ENCODE assay signal across 8 cellular contexts in genomic region chr14:53295985-53296582, GRCh38.
A peak's percentile ranks its signal among the peaks of the same experiment; 100 is the strongest.
DNase-seq lines count a peak whose midpoint lies in the region; TF ChIP-seq lines count a peak whose summit lies in the region.

No MANE protein-coding gene starts in this region.

- no peaks in the 10 kb centered on the region for H3K36me3 ChIP-seq in adipocyte (ENCODE audit: control insufficient read depth, insufficient read depth, low read length, severe bottlenecking)
- H3K36me3 ChIP-seq in tibial artery = no peaks in the 10 kb centered on the region

- peaks cover 0 to under 1% (median 0%) of the 10 kb centered on the region in 6 donors for H3K9me3 Mint-ChIP-seq in immature natural killer cell

- H3K9me3 ChIP-seq in adipocyte (ENCODE audit: control insufficient read depth, low read length) (no peaks in the 10 kb centered on the region), tibial artery (no peaks in the 10 kb centered on the region)

- peak; percentile 66 to 72 for TF ChIP-seq CTCF in tibial artery (IDR thresholded peaks at IDR 0.05)

- no peaks in the 10 kb centered on the region for H3K4me1 Mint-ChIP-seq in immature natural killer cell

- H3K9ac ChIP-seq in adipocyte (ENCODE audit: low read length) = no peak overlapping the region

- no peak overlapping the region for H3K27ac Mint-ChIP-seq in immature natural killer cell

- H3K4me1 ChIP-seq in adipocyte (ENCODE audit: control insufficient read depth, insufficient read depth, low read length) = no peaks in the 10 kb centered on the region
- H3K4me1 ChIP-seq in tibial artery = no peaks in the 10 kb centered on the region

- peak; percentile 23 to 25 for DNase-seq in stimulated activated CD4-positive, alpha-beta T cell treated with anti-CD3 and anti-CD28 coated beads, Interleukin-2, amount 100 ng/mL, for 48 hours
- no peak for DNase-seq in stimulated activated CD4-positive, alpha-beta T cell treated with anti-CD3 and anti-CD28 coated beads, Interleukin-4, amount 100 ng/mL, for 4 hours
- DNase-seq in M059J (ENCODE audit: low read depth) (peak; percentile 30), adipocyte (ENCODE audit: low read depth) (peak; percentile 76), immature natural killer cell (peak; percentile 7 to 33 (median 22)), tibial artery (no peak), SHP77 treated with DMSO at 0.1 percent for 48 hours (lab: John Stamatoyannopoulos, UW) (no peak), GOT3 (lab: John Stamatoyannopoulos, UW) (no peak)

- no peak overlapping the region for H3K4me3 Mint-ChIP-seq in immature natural killer cell

- intact Hi-C loops in tibial artery (cut with DNase I; ENCODE audit: low total_unique reads) = loop anchor here (5.0 kb wide), 1 partner anchor 241 kb away; no protein-coding TSS in a partner anchor

- peaks cover 0 to 2% (median 0%) of the 10 kb centered on the region in 3 donors for H3K27me3 Mint-ChIP-seq in immature natural killer cell (ENCODE audit: low read depth in 3 of 3)

- no peak overlapping the region for H3K27ac ChIP-seq in tibial artery

- H3K36me3 Mint-ChIP-seq in immature natural killer cell = no peaks in the 10 kb centered on the region

- no peak overlapping the region for H3K4me3 ChIP-seq in adipocyte (ENCODE audit: low read length)
- H3K4me3 ChIP-seq in tibial artery = no peak overlapping the region

- H3K27me3 ChIP-seq in adipocyte (replicated peaks; ENCODE audit: control insufficient read depth, insufficient read depth, low read length) = no peaks in the 10 kb centered on the region
- H3K27me3 ChIP-seq in tibial artery = no peaks in the 10 kb centered on the region

Comparison
In these comparisons a context has a peak if more than half of its experiments do, and no peak if none do; other contexts are left out.
1. DNase-seq: peak in stimulated activated CD4-positive, alpha-beta T cell treated with anti-CD3 and anti-CD28 coated beads, Interleukin-2, amount 100 ng/mL, for 48 hours (2 of 2), M059J (single experiment), adipocyte (single experiment) and immature natural killer cell (3 of 3); none in stimulated activated CD4-positive, alpha-beta T cell treated with anti-CD3 and anti-CD28 coated beads, Interleukin-4, amount 100 ng/mL, for 4 hours (0 of 2), tibial artery (0 of 2), SHP77 treated with DMSO at 0.1 percent for 48 hours (single experiment) and GOT3 (single experiment).